In the genomic region with DNA sequence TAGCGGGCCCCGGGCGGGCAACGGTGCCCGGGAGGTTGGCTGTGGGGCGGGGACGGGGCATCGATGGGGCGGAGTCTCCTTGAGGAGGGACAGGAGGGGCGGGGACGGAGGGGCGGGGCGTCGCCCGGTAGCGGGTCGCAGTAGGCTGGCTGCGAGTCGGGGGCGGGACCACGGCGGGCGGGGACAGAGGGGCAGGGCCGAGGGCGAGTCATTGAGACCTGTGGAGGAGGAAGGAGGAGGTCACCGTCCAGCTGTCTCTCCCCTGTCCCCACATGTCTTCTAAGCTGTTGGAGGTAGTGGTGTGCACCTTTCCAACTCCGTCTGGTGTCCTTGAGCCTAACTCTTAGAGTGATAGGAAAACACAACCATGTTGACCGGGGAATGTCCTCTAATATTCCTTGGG, we compare ENCODE assay signal across 8 cellular contexts. TPM values are rescaled to one million over a fixed set of nuclear protein-coding genes. Genes with fewer than 3 reads are reported as not detected.
A peak's percentile ranks its signal among the peaks of the same experiment; 100 is the strongest.
DNase-seq lines count a peak whose midpoint lies in the region; ATAC-seq and TF ChIP-seq lines count a peak whose summit lies in the region.

Gene CRAT (minus strand): TSS at position 54 of the 403 bp plus-strand sequence. CDS start 284 bp downstream, outside the sequence.

- no peaks in the 10 kb centered on the region for H3K27me3 ChIP-seq in kidney epithelial cell (ENCODE audit: control insufficient read depth, insufficient read depth, low read length)

- DNase-seq in AG20443 (ENCODE audit: low spot score): peak; percentile 100
- peak; percentile 79 for DNase-seq in NCI-H510A (lab: John Stamatoyannopoulos, UW)
- peak; percentile 96 for DNase-seq in activated CD4-positive, alpha-beta T cell treated with anti-CD3 and anti-CD28 coated beads for 24 hours (ENCODE audit: low read depth in 2 of 2)
- peak; percentile 100 for DNase-seq in cerebellum (ENCODE audit: low spot score)
- peak; percentile 63 for DNase-seq in kidney epithelial cell (ENCODE audit: low read depth)
- peak; percentile 93 to 95 for DNase-seq in stimulated activated CD4-positive, alpha-beta T cell treated with anti-CD3 and anti-CD28 coated beads, Interleukin-15, amount 100 ng/mL, for 1 hour (ENCODE audit: low read depth in 1 of 2, low spot score in 1 of 2)

- H3K36me3 ChIP-seq in kidney epithelial cell (ENCODE audit: control insufficient read depth, insufficient read depth, low read length): peaks cover 1% of the 10 kb centered on the region

- peak; percentile 68 for ATAC-seq in HG03354 (IDR thresholded peaks at IDR 0.05; ENCODE audit: poor library complexity, severe bottlenecking, unreplicated experiment)

- H3K4me3 ChIP-seq in kidney epithelial cell (ENCODE audit: low read depth, low read length): peak within 1 kb of the TSS; percentile 90

- TF ChIP-seq CTCF in kidney epithelial cell (IDR thresholded peaks at IDR 0.05; ENCODE audit: insufficient read depth, low read length, poor library complexity, severe bottlenecking): no peak

- TF ChIP-seq POLR2A in GM19099 (IDR thresholded peaks at IDR 0.05; ENCODE audit: extremely low read depth, insufficient read length, low read depth): peak; percentile 96

RNA-seq across cellular contexts. Expression of gene CRAT, which starts in this region (rescaled TPM):
- total RNA-seq in cerebellum (16.8 TPM), kidney epithelial cell (29.1 and 29.4 TPM in 2 replicates)

Comparison
In these comparisons a context has a peak if more than half of its experiments do, and no peak if none do; other contexts are left out.
1. Peak in every context shown above with its lines: DNase-seq, ATAC-seq and H3K4me3 ChIP-seq.